ENCODE assay signal across 26 cellular contexts in the genomic region with DNA sequence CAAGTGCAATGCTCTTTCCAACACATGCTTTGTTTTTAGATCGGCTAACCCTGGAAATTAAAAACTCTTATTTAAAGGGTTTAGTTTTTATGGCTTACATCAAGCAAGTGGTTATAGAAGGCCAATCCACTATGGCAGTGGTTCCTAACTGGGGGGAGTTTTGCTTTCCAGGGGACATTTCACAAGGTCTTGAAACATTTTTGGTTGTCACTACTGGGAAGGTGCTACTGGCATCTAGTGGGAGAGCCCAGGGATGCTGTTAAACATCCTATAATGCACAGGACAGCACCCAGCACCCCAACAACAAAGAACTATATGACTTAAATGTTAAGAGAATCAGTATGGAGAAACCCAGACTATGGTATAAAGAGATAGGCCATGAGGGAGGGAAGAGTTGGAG.
DNase-seq lines count a peak whose midpoint lies in the region; ATAC-seq, FAIRE-seq and TF ChIP-seq lines count a peak whose summit lies in the region.
"Had no signal": no experiment of that assay in that cellular context is flagged by ENCODE, and none has a peak within 500 bp of the region (broad histone marks: within the 10 kb centered on the region; RNA-seq: fewer than 3 reads in every experiment).

No MANE protein-coding gene starts in this region.

- TF ChIP-seq CTCF in HFFc6 (IDR thresholded peaks at IDR 0.05) (peak; percentile 28; the same call in 1 of the 2 replicates), astrocyte (IDR thresholded peaks at IDR 0.05; ENCODE audit: insufficient read depth, low read depth, low read length) (peak; percentile 4), fibroblast of villous mesenchyme (IDR thresholded peaks at IDR 0.05; ENCODE audit: insufficient read depth, low read depth, low read length) (peak; percentile 18), vagina (IDR thresholded peaks at IDR 0.05) (no peak)

- H3K18ac ChIP-seq in mesendoderm (ENCODE audit: low read length), result no peak overlapping the region

- intact Hi-C loops in vagina (cut with DNase I), result no loop called here

- H4K5ac ChIP-seq in mesendoderm (ENCODE audit: low read length), result no peak overlapping the region

- no peak overlapping the region for H3K23ac ChIP-seq in mesendoderm (ENCODE audit: low read length)

- H3K36me3 Mint-ChIP-seq in HFFc6 (ENCODE audit: low read depth) (peaks cover 9% of the 10 kb centered on the region; the same call in 1 of the 2 replicates), astrocyte (ENCODE audit: low read depth, unreplicated experiment) (no peaks in the 10 kb centered on the region)
- H3K36me3 Mint-ChIP-seq: naive thymus-derived CD8-positive, alpha-beta T cell had no signal

- no peak for ATAC-seq in HG03378 (IDR thresholded peaks at IDR 0.05; ENCODE audit: unreplicated experiment)
- ATAC-seq: activated CD4-positive, CD25-positive, alpha-beta regulatory T cell treated with anti-CD3 and anti-CD28 coated beads, Interleukin-2, amount 50 U/mL, for 24 hours; esophagus mucosa; naive thymus-derived CD8-positive, alpha-beta T cell had no signal

- H3K27me3 ChIP-seq in ACC112 (ENCODE audit: insufficient read depth, low read length) (no peaks in the 10 kb centered on the region), astrocyte (ENCODE audit: insufficient read depth, low read length) (no peaks in the 10 kb centered on the region), vagina (no peaks in the 10 kb centered on the region), mesendoderm (ENCODE audit: insufficient read depth, low read length, poor library complexity) (peaks cover 4% of the 10 kb centered on the region)
- H3K27me3 ChIP-seq: stomach, tibial nerve had no signal

- no peak overlapping the region for H2BK15ac ChIP-seq in mesendoderm (replicated peaks; ENCODE audit: low read depth)

- no peaks in the 10 kb centered on the region for H3K9me3 Mint-ChIP-seq in HFFc6
- H3K9me3 Mint-ChIP-seq in astrocyte (ENCODE audit: unreplicated experiment), result peaks cover 2% of the 10 kb centered on the region
- H3K9me3 Mint-ChIP-seq: activated T-cell treated with anti-CD3 and anti-CD28 coated beads, Interleukin-2, amount 50 U/mL, for 24 hours; CD4-positive, alpha-beta T cell had no signal

- peak overlapping the region; percentile 65 for H3K4me2 ChIP-seq in astrocyte (ENCODE audit: low read length)
- H3K4me2 ChIP-seq in mesendoderm (ENCODE audit: low read length), result no peak overlapping the region
- H3K4me2 ChIP-seq: KMS-11 had no signal

- no peak for TF ChIP-seq POLR2A in vagina (IDR thresholded peaks at IDR 0.05)

- H3K9ac ChIP-seq in astrocyte (ENCODE audit: low read length), result peak overlapping the region; percentile 30
- no peak overlapping the region for H3K9ac ChIP-seq in mesendoderm (ENCODE audit: low read length)
- H3K9ac ChIP-seq: KMS-11 had no signal

- peak overlapping the region; percentile 57 for H3K4me3 ChIP-seq in ACC112 (ENCODE audit: low read depth, low read length)
- H3K4me3 ChIP-seq in astrocyte (ENCODE audit: insufficient read depth, low read depth, low read length), result no peak overlapping the region
- no peak overlapping the region for H3K4me3 ChIP-seq in fibroblast of villous mesenchyme (ENCODE audit: low read depth, low read length)
- no peak overlapping the region for H3K4me3 ChIP-seq in vagina
- no peak overlapping the region for H3K4me3 ChIP-seq in mesendoderm (ENCODE audit: low read length)
- H3K4me3 ChIP-seq: HAP-1, stomach, tibial nerve had no signal

- no peaks in the 10 kb centered on the region for H3K79me2 ChIP-seq in ACC112 (ENCODE audit: control insufficient read depth, insufficient read depth, low read length, unreplicated experiment)
- no peaks in the 10 kb centered on the region for H3K79me2 ChIP-seq in astrocyte (ENCODE audit: insufficient read depth, low read length)
- no peaks in the 10 kb centered on the region for H3K79me2 ChIP-seq in mesendoderm (ENCODE audit: control insufficient read depth, insufficient read depth, low read length)

- no peak overlapping the region for H3K56ac ChIP-seq in mesendoderm (ENCODE audit: low read length)

- no peak overlapping the region for H2BK120ac ChIP-seq in mesendoderm (ENCODE audit: low read depth, low read length)

- H2BK5ac ChIP-seq in mesendoderm (ENCODE audit: low read length), result no peak overlapping the region

- DNase-seq in HFFc6 (peak; percentile 21), astrocyte (ENCODE audit: low read depth) (no peak), fibroblast of villous mesenchyme (ENCODE audit: low read depth) (peak; percentile 5), vagina (ENCODE audit: extremely low spot score in 2 of 2) (no peak), mesendoderm (no peak)
- DNase-seq in activated effector memory CD4-positive, alpha-beta T cell treated with Interleukin-2 at 50 U/mL for 16 hours, result no peak
- DNase-seq: activated CD8-positive, alpha-beta memory T cell treated with anti-CD3 and anti-CD28 coated beads for 24 hours; activated naive CD4-positive, alpha-beta T cell treated with Interleukin-2 at 50 U/mL for 16 hours; activated T-cell treated with anti-CD3 and anti-CD28 coated beads, Interleukin-2, amount 50 U/mL, for 24 hours; CD4-positive, alpha-beta T cell; central memory CD4-positive, alpha-beta T cell; effector CD4-positive, alpha-beta T cell; left cardiac atrium; MV-4-11; naive thymus-derived CD8-positive, alpha-beta T cell; NCI-H69; stimulated activated CD4-positive, alpha-beta T cell treated with anti-CD3 and anti-CD28 coated beads, Interleukin-12 subunit alpha, Interleukin-12 subunit beta, amount 100 ng/mL, for 4 hours; stomach had no signal

- H3K4me1 ChIP-seq in ACC112 (ENCODE audit: control insufficient read depth, insufficient read depth, low read length, unreplicated experiment) (peaks cover 29% of the 10 kb centered on the region), astrocyte (ENCODE audit: insufficient read depth, low read length) (peaks cover 18% of the 10 kb centered on the region), vagina (no peaks in the 10 kb centered on the region), mesendoderm (ENCODE audit: control insufficient read depth, low read depth, low read length) (no peaks in the 10 kb centered on the region)
- H3K4me1 ChIP-seq: HAP-1, stomach, tibial nerve had no signal

- H3K4me3 Mint-ChIP-seq in HFFc6, result no peak overlapping the region; the same call in 1 of the 2 replicates
- H3K4me3 Mint-ChIP-seq in astrocyte (ENCODE audit: unreplicated experiment), result no peak overlapping the region
- H3K4me3 Mint-ChIP-seq: activated T-cell treated with anti-CD3 and anti-CD28 coated beads, Interleukin-2, amount 50 U/mL, for 24 hours; CD4-positive, alpha-beta T cell; naive thymus-derived CD8-positive, alpha-beta T cell had no signal

- peaks cover 37% of the 10 kb centered on the region for H3K4me1 Mint-ChIP-seq in HFFc6 (ENCODE audit: low read depth)
- peaks cover 15% of the 10 kb centered on the region for H3K4me1 Mint-ChIP-seq in astrocyte (ENCODE audit: low read depth, unreplicated experiment)
- H3K4me1 Mint-ChIP-seq: naive thymus-derived CD8-positive, alpha-beta T cell had no signal

- H3K4ac ChIP-seq in mesendoderm (ENCODE audit: low read depth, low read length), result no peak overlapping the region

- H3K79me1 ChIP-seq in mesendoderm (ENCODE audit: low read length), result no peaks in the 10 kb centered on the region

- H3K27ac Mint-ChIP-seq in HFFc6, result peak overlapping the region; percentile 82
- no peak overlapping the region for H3K27ac Mint-ChIP-seq in astrocyte (ENCODE audit: unreplicated experiment)
- H3K27ac Mint-ChIP-seq: activated T-cell treated with anti-CD3 and anti-CD28 coated beads, Interleukin-2, amount 50 U/mL, for 24 hours; CD4-positive, alpha-beta T cell; naive thymus-derived CD8-positive, alpha-beta T cell had no signal

- H3K27me3 Mint-ChIP-seq in HFFc6 (ENCODE audit: insufficient read depth) (no peaks in the 10 kb centered on the region), astrocyte (ENCODE audit: low read depth, unreplicated experiment) (peaks cover 9% of the 10 kb centered on the region)
- H3K27me3 Mint-ChIP-seq: activated T-cell treated with anti-CD3 and anti-CD28 coated beads, Interleukin-2, amount 50 U/mL, for 24 hours; CD4-positive, alpha-beta T cell had no signal

- H2AFZ ChIP-seq in ACC112 (ENCODE audit: low read length, unreplicated experiment) (peak overlapping the region; percentile 71), astrocyte (ENCODE audit: low read depth, low read length) (no peak overlapping the region)

- H3K9me3 ChIP-seq in astrocyte (ENCODE audit: insufficient read depth, low read depth, low read length), result no peaks in the 10 kb centered on the region
- no peaks in the 10 kb centered on the region for H3K9me3 ChIP-seq in vagina
- H3K9me3 ChIP-seq: stomach, tibial nerve had no signal

- H2AK5ac ChIP-seq in mesendoderm (ENCODE audit: low read length), result no peak overlapping the region

- H4K8ac ChIP-seq in mesendoderm (ENCODE audit: low read depth, low read length), result no peak overlapping the region

- H3K36me3 ChIP-seq in ACC112 (ENCODE audit: insufficient read depth, low read length), result no peaks in the 10 kb centered on the region
- no peaks in the 10 kb centered on the region for H3K36me3 ChIP-seq in astrocyte (ENCODE audit: insufficient read depth, low read length)
- no peaks in the 10 kb centered on the region for H3K36me3 ChIP-seq in vagina
- H3K36me3 ChIP-seq in mesendoderm (ENCODE audit: control insufficient read depth, insufficient read depth, low read length), result no peaks in the 10 kb centered on the region
- H3K36me3 ChIP-seq: HAP-1, stomach, tibial nerve had no signal

- WGBS in mesendoderm (ENCODE audit: extremely low coverage, insufficient coverage, low lambda C conversion rate), result no CpG with 5 or more reads among the region's 1 CpG

- H3K27ac ChIP-seq in ACC112 (ENCODE audit: low read depth, low read length), result peak overlapping the region; percentile 87
- H3K27ac ChIP-seq in astrocyte (ENCODE audit: low read depth, low read length), result peak overlapping the region; percentile 79
- no peak overlapping the region for H3K27ac ChIP-seq in vagina
- H3K27ac ChIP-seq in mesendoderm (ENCODE audit: low read depth, low read length), result no peak overlapping the region
- H3K27ac ChIP-seq: KMS-11, RWPE1, stomach, tibial nerve had no signal

- FAIRE-seq in astrocyte (lab: Jason Lieb, UNC), result peak; percentile 5

- H4K20me1 ChIP-seq in astrocyte (ENCODE audit: insufficient read depth, low read length), result no peaks in the 10 kb centered on the region

Comparison
In these comparisons a context has a peak if more than half of its experiments do, and no peak if none do; other contexts are left out.
1. H3K27ac ChIP-seq: peak in ACC112 (single experiment) and astrocyte (single experiment); none in vagina (single experiment) and mesendoderm (single experiment).
2. DNase-seq: peak in HFFc6 (single experiment) and fibroblast of villous mesenchyme (single experiment); none in astrocyte (single experiment), vagina (0 of 2), mesendoderm (single experiment) and activated effector memory CD4-positive, alpha-beta T cell treated with Interleukin-2 at 50 U/mL for 16 hours (single experiment).
3. CTCF ChIP-seq: peak in HFFc6 (single experiment), astrocyte (single experiment) and fibroblast of villous mesenchyme (single experiment); none in vagina (0 of 3).